In the genomic region with DNA sequence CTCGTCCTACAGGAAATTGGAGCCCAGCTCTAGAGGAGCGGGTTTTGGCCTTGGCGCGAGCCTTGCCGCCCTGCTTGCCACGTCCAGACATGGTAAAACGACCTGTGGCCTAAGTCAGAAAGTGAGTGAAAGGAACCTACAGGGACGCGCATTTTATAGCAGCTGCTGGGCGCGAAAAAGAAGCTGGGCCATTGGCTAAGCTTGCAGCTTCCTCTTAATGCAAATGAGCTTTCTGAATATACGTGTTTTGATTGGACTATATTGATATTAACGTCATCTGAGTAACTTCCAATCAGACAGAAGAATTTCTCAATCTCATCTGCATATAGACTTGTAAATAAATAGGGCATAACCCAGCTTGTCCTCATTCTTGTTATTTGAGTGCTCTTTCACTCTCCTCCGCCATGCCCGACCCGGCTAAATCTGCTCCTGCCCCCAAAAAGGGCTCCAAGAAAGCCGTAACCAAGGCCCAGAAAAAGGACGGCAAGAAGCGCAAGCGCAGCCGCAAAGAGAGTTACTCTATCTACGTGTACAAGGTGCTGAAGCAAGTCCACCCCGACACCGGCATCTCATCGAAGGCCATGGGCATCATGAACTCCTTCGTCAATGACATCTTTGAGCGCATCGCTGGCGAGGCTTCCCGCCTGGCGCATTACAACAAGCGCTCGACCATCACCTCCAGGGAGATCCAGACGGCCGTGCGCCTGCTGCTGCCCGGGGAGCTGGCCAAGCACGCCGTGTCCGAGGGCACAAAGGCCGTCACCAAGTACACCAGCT, we compare ENCODE assay signal across 1 cellular context.
TF ChIP-seq lines count a peak whose summit lies in the region.

No MANE protein-coding gene starts in this region.

TF ChIP-seq in K562, 482 proteins besides CTCF, POLR2A, EP300 and RAD21 (continued from another document and continues in another):
- TF ChIP-seq RREB1 (CRISPR knock-in tag; IDR thresholded peaks at IDR 0.05) = 0 out of 2 replicates have a peak, but pooled peaks have one; percentile 40
- no peak for TF ChIP-seq MTF1 (CRISPR knock-in tag; IDR thresholded peaks at IDR 0.05; ENCODE audit: borderline replicate concordance)
- TF ChIP-seq SNIP1 (IDR thresholded peaks at IDR 0.05; ENCODE audit: low read depth) = no peak
- no peak for TF ChIP-seq HNRNPUL1 (IDR thresholded peaks at IDR 0.05; ENCODE audit: low read length)
- TF ChIP-seq HINFP (tag; conservative IDR thresholded peaks at IDR 0.05; ENCODE audit: low read depth) = no peak
- TF ChIP-seq PPARD (CRISPR knock-in tag; IDR thresholded peaks at IDR 0.05) = no peak
- TF ChIP-seq MCM3 (IDR thresholded peaks at IDR 0.05) = no peak
- no peak for TF ChIP-seq ID3 (CRISPR knock-in tag; IDR thresholded peaks at IDR 0.05)
- TF ChIP-seq ID3 (tag; IDR thresholded peaks at IDR 0.05) = 0 out of 2 replicates have a peak, but pooled peaks have one; percentile 68
- no peak; the same call in 1 of the 2 replicates for TF ChIP-seq ZNF766 (CRISPR knock-in tag; conservative IDR thresholded peaks at IDR 0.05)
- TF ChIP-seq XRCC4 (IDR thresholded peaks at IDR 0.05; ENCODE audit: extremely low read depth, insufficient read depth, insufficient read length) = no peak
- TF ChIP-seq ZNF253 (CRISPR knock-in tag; conservative IDR thresholded peaks at IDR 0.05) = 0 out of 2 replicates have a peak, but pooled peaks have one; percentile 32
- peak; percentile 32; the same call in 1 of the 2 replicates for TF ChIP-seq ZSCAN32 (CRISPR knock-in tag; IDR thresholded peaks at IDR 0.05)
- TF ChIP-seq TEAD1 (CRISPR knock-in tag; IDR thresholded peaks at IDR 0.05) = peak in 1 of 2 experiments; percentile 71; a peak in 2 of 4 replicates
- no peak for TF ChIP-seq PHTF2 (CRISPR knock-in tag; IDR thresholded peaks at IDR 0.05)
- TF ChIP-seq SIN3B (IDR thresholded peaks at IDR 0.05; ENCODE audit: low read depth) = peak; percentile 21; the same call in 1 of the 2 replicates
- no peak for TF ChIP-seq MAFF (IDR thresholded peaks at IDR 0.05; ENCODE audit: low read length)
- peak; percentile 92; the same call in 1 of the 2 replicates for TF ChIP-seq ETS1 (conservative IDR thresholded peaks at IDR 0.05; ENCODE audit: control insufficient read depth, low read depth, low read length)
- TF ChIP-seq POLR3G (IDR thresholded peaks at IDR 0.05; ENCODE audit: extremely low read depth, insufficient read length, insufficient replicate concordance) = no peak
- TF ChIP-seq ILF3 (IDR thresholded peaks at IDR 0.05; ENCODE audit: borderline replicate concordance) = peak; percentile 75; the same call in 1 of the 2 replicates
- no peak for TF ChIP-seq MCM7 (IDR thresholded peaks at IDR 0.05)
- peak; percentile 71 for TF ChIP-seq CTBP1 (IDR thresholded peaks at IDR 0.05; ENCODE audit: borderline replicate concordance)
- no peak for TF ChIP-seq TCFL5 (CRISPR knock-in tag; conservative IDR thresholded peaks at IDR 0.05)
- no peak for TF ChIP-seq ZNF212 (CRISPR knock-in tag; IDR thresholded peaks at IDR 0.05)
- TF ChIP-seq OTX1 (CRISPR knock-in tag; IDR thresholded peaks at IDR 0.05) = peak; percentile 82; the same call in 1 of the 2 replicates
- no peak for TF ChIP-seq ILK (tag; IDR thresholded peaks at IDR 0.05; ENCODE audit: borderline replicate concordance, low read depth)
- peak in 1 of 2 experiments; percentile 70; a peak in 1 of 4 replicates for TF ChIP-seq HDAC1 (IDR thresholded peaks at IDR 0.05)
- TF ChIP-seq DLX4 (CRISPR knock-in tag; IDR thresholded peaks at IDR 0.05) = no peak
- TF ChIP-seq ETV5 (CRISPR knock-in tag; IDR thresholded peaks at IDR 0.05; ENCODE audit: low read depth) = peak; percentile 79; the same call in 1 of the 2 replicates
- peak; percentile 99 for TF ChIP-seq GTF2F1 (IDR thresholded peaks at IDR 0.05; ENCODE audit: low read depth, low read length)
- no peak for TF ChIP-seq ATF2 (CRISPR knock-in tag; IDR thresholded peaks at IDR 0.05)
- no peak for TF ChIP-seq EWSR1 (IDR thresholded peaks at IDR 0.05; ENCODE audit: borderline replicate concordance, low read depth, partially characterized antibody)
- TF ChIP-seq GABPB2 (CRISPR knock-in tag; conservative IDR thresholded peaks at IDR 0.05) = 0 out of 2 replicates have a peak, but pooled peaks have one; percentile 86
- peak; percentile 64 for TF ChIP-seq ZNF592 (IDR thresholded peaks at IDR 0.05)
- TF ChIP-seq, protein P1, sequence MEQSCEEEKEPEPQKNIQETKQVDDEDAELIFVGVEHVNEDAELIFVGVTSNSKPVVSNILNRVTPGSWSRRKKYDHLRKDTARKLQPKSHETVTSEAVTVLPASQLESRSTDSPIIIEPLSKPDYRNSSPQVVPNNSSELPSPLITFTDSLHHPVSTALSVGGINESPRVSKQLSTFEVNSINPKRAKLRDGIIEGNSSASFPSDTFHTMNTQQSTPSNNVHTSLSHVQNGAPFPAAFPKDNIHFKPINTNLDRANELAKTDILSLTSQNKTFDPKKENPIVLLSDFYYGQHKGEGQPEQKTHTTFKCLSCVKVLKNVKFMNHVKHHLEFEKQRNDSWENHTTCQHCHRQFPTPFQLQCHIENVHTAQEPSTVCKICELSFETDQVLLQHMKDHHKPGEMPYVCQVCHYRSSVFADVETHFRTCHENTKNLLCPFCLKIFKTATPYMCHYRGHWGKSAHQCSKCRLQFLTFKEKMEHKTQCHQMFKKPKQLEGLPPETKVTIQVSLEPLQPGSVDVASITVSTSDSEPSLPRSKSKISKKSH (CRISPR knock-in tag; IDR thresholded peaks at IDR 0.05) = no peak
